Comparison of ENCODE assay signal across 19 cellular contexts in the genomic region with DNA sequence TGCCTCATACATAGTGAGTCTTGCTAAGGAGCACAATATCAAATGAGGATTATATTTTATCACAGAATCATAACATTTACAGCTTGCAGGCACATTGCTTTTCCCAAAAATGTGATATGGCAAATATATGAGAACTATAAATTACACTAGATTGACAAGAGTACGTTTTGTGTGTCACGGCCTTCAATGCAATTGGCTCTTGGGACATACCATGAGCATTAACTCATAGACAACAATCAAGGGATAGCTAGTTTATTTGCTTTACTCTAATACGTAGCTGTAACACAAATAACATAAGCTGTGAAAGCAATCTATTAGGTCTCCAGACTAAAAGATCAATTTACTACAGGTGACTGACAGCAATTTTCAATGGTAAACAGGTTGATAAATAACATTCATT. TPM values are rescaled to one million over a fixed set of nuclear protein-coding genes. Genes with fewer than 3 reads are reported as not detected.
DNase-seq lines count a peak whose midpoint lies in the region; ATAC-seq, FAIRE-seq and TF ChIP-seq lines count a peak whose summit lies in the region.
"Had no signal": no experiment of that assay in that cellular context is flagged by ENCODE, and none has a peak within 500 bp of the region (broad histone marks: within the 10 kb centered on the region; RNA-seq: fewer than 3 reads in every experiment).

No MANE protein-coding gene starts in this region.

- H3K27ac ChIP-seq in OCI-LY7 (ENCODE audit: low read depth, low read length, poor library complexity, severe bottlenecking) (peak overlapping the region; percentile 99), RWPE2 (ENCODE audit: poor library complexity, severe bottlenecking) (no peak overlapping the region)
- H3K27ac ChIP-seq: GM23248 had no signal

- peak; percentile 51; the same call in 1 of the 3 replicates for ATAC-seq in RWPE2 (ENCODE audit: low read depth)
- no peak for ATAC-seq in GM18505 (IDR thresholded peaks at IDR 0.05; ENCODE audit: unreplicated experiment)

- peaks cover 88% of the 10 kb centered on the region for H3K79me2 ChIP-seq in OCI-LY7 (ENCODE audit: insufficient read depth, low read depth, low read length)

- no peak for TF ChIP-seq POLR2A in GM18505 (IDR thresholded peaks at IDR 0.05; ENCODE audit: borderline replicate concordance, extremely low read depth, insufficient read depth, insufficient read length)

- peaks cover 99% of the 10 kb centered on the region for H3K4me1 ChIP-seq in OCI-LY7 (ENCODE audit: insufficient read depth, low read length, poor library complexity, severe bottlenecking)
- peaks cover 3% of the 10 kb centered on the region for H3K4me1 ChIP-seq in RWPE2 (ENCODE audit: insufficient read depth, poor library complexity, severe bottlenecking)

- H4K20me1 ChIP-seq in OCI-LY7 (ENCODE audit: insufficient read depth, low read length), result no peaks in the 10 kb centered on the region

- POLR2A ChIA-PET in OCI-LY7 (lab: Charles Lee), result interaction anchor here (0.9 to 6.8 kb wide), 8 partner anchors 10 to 603 kb away, joined by 3 to 90 read pairs (median 5); no protein-coding TSS in a partner anchor

- H3K4me3 ChIP-seq in OCI-LY7 (ENCODE audit: low read depth, low read length, poor library complexity, severe bottlenecking) (peak overlapping the region; percentile 56), RWPE2 (ENCODE audit: severe bottlenecking) (no peak overlapping the region)
- H3K4me3 ChIP-seq: GM23248 had no signal

- H3K9me3 ChIP-seq in OCI-LY7 (ENCODE audit: low read length) (no peaks in the 10 kb centered on the region; the same call in 1 of the 2 replicates), RWPE2 (ENCODE audit: severe bottlenecking) (no peaks in the 10 kb centered on the region)

- CTCF ChIA-PET in OCI-LY7 (lab: Charles Lee; ENCODE audit: unreplicated experiment), result interaction anchor here (1.0 kb wide), 1 partner anchor 10 kb away, joined by 3 read pairs; no protein-coding TSS in a partner anchor

- peak overlapping the region; percentile 34; the same call in 1 of the 2 replicates for H2AFZ ChIP-seq in OCI-LY7 (ENCODE audit: low read length)
- H2AFZ ChIP-seq: GM23248 had no signal

- H3K4me2 ChIP-seq in OCI-LY7 (ENCODE audit: low read length), result peak overlapping the region; percentile 63

- BruUV-seq in OCI-LY7 (replicated peaks; lab: Mats Ljungman, UMichigan), result no TSS peak

- no peaks in the 10 kb centered on the region for H3K27me3 ChIP-seq in RWPE2 (ENCODE audit: insufficient read depth, poor library complexity, severe bottlenecking)

- intact Hi-C loops in OCI-LY7 (cut with micrococcal nuclease; ENCODE audit: unreplicated experiment), result loop anchor here (5.0 kb wide), 2 partner anchors 73 to 1753 kb away; no protein-coding TSS in a partner anchor

- TF ChIP-seq CTCF in OCI-LY7 (conservative IDR thresholded peaks at IDR 0.05; ENCODE audit: low read length) (no peak), RWPE2 (IDR thresholded peaks at IDR 0.05; ENCODE audit: poor library complexity, severe bottlenecking) (no peak)

- H3K36me3 ChIP-seq in OCI-LY7 (ENCODE audit: insufficient read depth, low read length) (0 out of 2 replicates have a peak, but pooled peaks cover 7% of the 10 kb centered on the region), RWPE2 (ENCODE audit: low read depth) (no peaks in the 10 kb centered on the region)

- no peak for FAIRE-seq in frontal cortex (lab: Jason Lieb, UNC)
- FAIRE-seq: G401.6, GM12892, GM19239, H1 had no signal

- H3K9me2 ChIP-seq in OCI-LY7 (ENCODE audit: insufficient read depth, low read length), result no peaks in the 10 kb centered on the region

- peak; percentile 34 for DNase-seq in NAMALWA (ENCODE audit: low spot score)
- no peak for DNase-seq in OCI-LY7 (ENCODE audit: low spot score)
- no peak for DNase-seq in RWPE2 (ENCODE audit: low spot score)
- DNase-seq in NCI-H2227 (lab: John Stamatoyannopoulos, UW; ENCODE audit: unreplicated experiment), result no peak
- no peak for DNase-seq in frontal cortex (ENCODE audit: low spot score in 2 of 2)
- DNase-seq: C1 segment of cervical spinal cord; Calu3; CD4-positive, alpha-beta memory T cell; COR-L47; DMS53; DMS79 treated with DMSO at 0.1 percent for 48 hours; GM23248; H7; HCEC 1CT had no signal

RNA-seq across cellular contexts. Expression of gene LHFPL6, which starts 17.8 kb away (rescaled TPM):
- 27.7 TPM in 2 replicates for total RNA-seq in OCI-LY7 (2014; rRNA removed; shearing (Covaris generic))
- total RNA-seq in OCI-LY7 (2022) (15.1 and 19.7 TPM in 2 replicates), frontal cortex (24.5 TPM)
- total RNA-seq: Calu3; CD4-positive, alpha-beta memory T cell had no signal
